ENCODE assay signal across 10 cellular contexts in genomic region chr12:82406651-82407050, GRCh38.
"Had no signal": no experiment of that assay in that cellular context is flagged by ENCODE, and none has a peak within 500 bp of the region (broad histone marks: within the 10 kb centered on the region; RNA-seq: fewer than 3 reads in every experiment).

No MANE protein-coding gene starts in this region.

- H3K4me1 Mint-ChIP-seq: GM23338, H9, IgD-negative memory B cell had no signal

- DNase-seq: H9, HCEC 1CT, KBM-7 had no signal

- H3K27me3 Mint-ChIP-seq: IgD-negative memory B cell had no signal

- FAIRE-seq: H1, H54, HepG2 had no signal

- H3K27ac ChIP-seq: HL-60, KMS-11 had no signal

- H3K9me3 Mint-ChIP-seq: GM23338, H9, IgD-negative memory B cell had no signal

- H2AFZ ChIP-seq: GM23338 had no signal

- ATAC-seq: GM23338, HepG2 had no signal

- H3K4me3 ChIP-seq: GM23338 had no signal

- H3K4me3 Mint-ChIP-seq: GM23338, H9, IgD-negative memory B cell had no signal

- H3K27ac Mint-ChIP-seq: GM23338, H9 had no signal

- H3K4me2 ChIP-seq: GM23338, KMS-11 had no signal

- H3K9ac ChIP-seq: KMS-11 had no signal
